9 cellular contexts compared by ENCODE assay signal in the genomic region with DNA sequence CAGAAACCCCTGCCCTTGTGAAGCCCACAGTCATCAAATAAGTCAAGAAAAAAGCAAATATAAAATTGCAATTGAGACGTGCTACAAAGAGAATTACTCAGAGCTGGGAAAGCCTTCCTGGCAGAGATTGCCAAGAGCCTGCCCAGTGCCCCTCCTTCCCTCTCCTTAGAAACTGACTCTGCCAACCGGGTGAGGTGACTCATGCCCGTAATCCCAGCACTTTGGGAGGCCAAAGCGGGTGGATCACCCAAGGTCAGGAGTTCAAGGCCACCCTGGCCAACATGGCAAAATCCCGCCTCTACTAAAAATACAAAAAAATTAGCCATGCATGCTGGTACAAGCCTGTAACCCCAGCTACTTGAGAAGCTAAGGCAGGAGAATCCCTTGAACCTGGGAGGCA.
A peak's percentile ranks its signal among the peaks of the same experiment; 100 is the strongest.
DNase-seq lines count a peak whose midpoint lies in the region; ATAC-seq, FAIRE-seq and TF ChIP-seq lines count a peak whose summit lies in the region.
"Had no signal": no experiment of that assay in that cellular context is flagged by ENCODE, and none has a peak within 500 bp of the region (broad histone marks: within the 10 kb centered on the region; RNA-seq: fewer than 3 reads in every experiment).

No MANE protein-coding gene starts in this region.

- H3K9me3 ChIP-seq in endothelial cell of umbilical vein (replicated peaks; ENCODE audit: control insufficient read depth, insufficient read depth, low read length) = no peaks in the 10 kb centered on the region

- H3K27ac ChIP-seq in endothelial cell of umbilical vein (ENCODE audit: insufficient read depth, low read depth, low read length) = no peak overlapping the region

- H3K36me3 ChIP-seq in endothelial cell of umbilical vein (ENCODE audit: control insufficient read depth in 2 of 2, extremely low read depth in 1 of 2, insufficient read depth in 2 of 2, low read length in 2 of 2) = no peaks in the 10 kb centered on the region

- dilution Hi-C loops in endothelial cell of umbilical vein (cut with MboI; ENCODE audit: extremely low pct_ligation_motif_present, low sequenced_read_pairs) = no loop called here

- no peaks in the 10 kb centered on the region for H3K27me3 ChIP-seq in endothelial cell of umbilical vein (ENCODE audit: control insufficient read depth in 2 of 2, insufficient read depth in 2 of 2, low read length in 2 of 2)

- H3K9ac ChIP-seq in endothelial cell of umbilical vein (replicated peaks; ENCODE audit: extremely low read depth, insufficient read depth, low read length) = no peak overlapping the region

- no peak overlapping the region for H3K4me2 ChIP-seq in endothelial cell of umbilical vein (ENCODE audit: insufficient read depth, low read length)

- intact Hi-C loops in endothelial cell of umbilical vein (cut with micrococcal nuclease) = no loop called here

- no peaks in the 10 kb centered on the region for H3K4me1 ChIP-seq in endothelial cell of umbilical vein (ENCODE audit: control insufficient read depth, extremely low read depth, insufficient read depth, low read length)

- no peak for FAIRE-seq in endothelial cell of umbilical vein (lab: Jason Lieb, UNC)

- peak; percentile 78 for DNase-seq in EH (ENCODE audit: low read depth)
- peak; percentile 62 for DNase-seq in NCI-H2029 treated with DMSO at 0.1 percent for 48 hours (lab: John Stamatoyannopoulos, UW)
- peak; percentile 24 for DNase-seq in endothelial cell of umbilical vein (ENCODE audit: low read depth, low spot score)
- DNase-seq in myocyte (ENCODE audit: low read depth) = peak; percentile 89
- no peak for DNase-seq in effector CD8-positive, alpha-beta T cell (lab: John Stamatoyannopoulos, UW)
- DNase-seq: NCI-H2081 treated with DMSO at 0.1 percent for 48 hours had no signal

- no peak for ATAC-seq in HG02852 (IDR thresholded peaks at IDR 0.05; ENCODE audit: unreplicated experiment)
- no peak for ATAC-seq in GM18868 (IDR thresholded peaks at IDR 0.05; ENCODE audit: unreplicated experiment)
- no peak for ATAC-seq in GM18520 (IDR thresholded peaks at IDR 0.05; ENCODE audit: unreplicated experiment)

- H3K9me1 ChIP-seq in endothelial cell of umbilical vein (replicated peaks; ENCODE audit: control insufficient read depth, extremely low read depth, insufficient read depth, low read length) = no peaks in the 10 kb centered on the region

- no peak overlapping the region for H3K4me3 ChIP-seq in endothelial cell of umbilical vein (replicated peaks in 1 of 3; ENCODE audit: insufficient read depth in 1 of 3, low read depth in 1 of 3, low read length in 3 of 3)

- no peak for TF ChIP-seq CTCF in endothelial cell of umbilical vein (IDR thresholded peaks at IDR 0.05; ENCODE audit: extremely low read depth in 1 of 2, insufficient read depth in 1 of 2, low read depth in 1 of 2, low read length in 2 of 2)

- TF ChIP-seq POLR2A in endothelial cell of umbilical vein (IDR thresholded peaks at IDR 0.05; ENCODE audit: low read depth, low read length) = no peak

- no peak overlapping the region for H2AFZ ChIP-seq in endothelial cell of umbilical vein (ENCODE audit: low read depth, low read length)

- H3K79me2 ChIP-seq in endothelial cell of umbilical vein (ENCODE audit: control insufficient read depth, insufficient read depth, low read length) = no peaks in the 10 kb centered on the region

- no TSS peak for BruUV-seq in endothelial cell of umbilical vein (replicated peaks; lab: Mats Ljungman, UMichigan)

- POLR2A ChIA-PET in endothelial cell of umbilical vein (lab: Charles Lee) = no interaction called here

- no peaks in the 10 kb centered on the region for H4K20me1 ChIP-seq in endothelial cell of umbilical vein (replicated peaks; ENCODE audit: control insufficient read depth, extremely low read depth, insufficient read depth, low read length)

- CTCF ChIA-PET in endothelial cell of umbilical vein (lab: Charles Lee) = interaction anchor here (1.4 kb wide), 1 partner anchor 581 kb away, joined by 4 read pairs; no protein-coding TSS in a partner anchor

TF ChIP-seq in endothelial cell of umbilical vein, 7 proteins besides CTCF, POLR2A, EP300 and RAD21:
- TF ChIP-seq JUN (IDR thresholded peaks at IDR 0.05; ENCODE audit: borderline replicate concordance, insufficient read depth, insufficient read length, low read depth) (no peak), MYC (IDR thresholded peaks at IDR 0.05; ENCODE audit: low read depth, low read length) (no peak), FOS (IDR thresholded peaks at IDR 0.05; ENCODE audit: borderline replicate concordance, insufficient read depth, low read length) (no peak), EZH2 (IDR thresholded peaks at IDR 0.05; ENCODE audit: borderline replicate concordance, low read depth, low read length, severe bottlenecking) (no peak), POLR2AphosphoS5 (IDR thresholded peaks at IDR 0.05; ENCODE audit: insufficient read depth, low read depth, low read length) (no peak), GATA2 (IDR thresholded peaks at IDR 0.05; ENCODE audit: insufficient read depth, insufficient read length, low read depth, low read length) (no peak)
- TF ChIP-seq, protein P1, sequence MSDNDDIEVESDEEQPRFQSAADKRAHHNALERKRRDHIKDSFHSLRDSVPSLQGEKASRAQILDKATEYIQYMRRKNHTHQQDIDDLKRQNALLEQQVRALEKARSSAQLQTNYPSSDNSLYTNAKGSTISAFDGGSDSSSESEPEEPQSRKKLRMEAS (IDR thresholded peaks at IDR 0.05; ENCODE audit: insufficient read depth, insufficient read length) = no peak
